ENCODE assay signal across 1 cellular context in the genomic region with DNA sequence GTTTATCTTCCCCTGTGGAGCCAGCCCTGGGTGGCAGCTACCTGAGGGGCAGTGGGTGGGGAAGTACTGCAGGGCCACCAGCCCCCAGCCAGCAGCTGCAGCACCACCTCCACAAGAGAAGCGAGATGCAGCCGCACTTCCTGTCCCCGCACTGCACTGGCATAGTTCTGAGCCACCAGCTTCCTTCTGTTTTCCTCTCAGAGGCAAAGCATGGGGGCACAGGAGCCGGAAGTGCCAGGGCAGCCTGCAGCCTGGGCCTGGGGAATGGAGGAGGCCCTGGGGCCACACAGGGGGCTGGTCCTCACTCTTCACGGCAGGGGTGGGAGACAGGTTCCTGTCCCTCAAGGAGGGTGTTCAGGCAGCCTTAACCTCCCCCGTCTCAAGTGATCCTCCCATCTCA.
TF ChIP-seq lines count a peak whose summit lies in the region.

No MANE protein-coding gene starts in this region.

TF ChIP-seq in GM12878, 131 proteins besides CTCF, POLR2A, EP300 and RAD21:
- no peak for TF ChIP-seq ZNF217 (IDR thresholded peaks at IDR 0.05)
- no peak for TF ChIP-seq MTA2 (IDR thresholded peaks at IDR 0.05; ENCODE audit: low read depth)
- TF ChIP-seq POLR2AphosphoS5 (IDR thresholded peaks at IDR 0.05; ENCODE audit: low read length): 0 out of 2 replicates have a peak, but pooled peaks have one; percentile 8
- TF ChIP-seq, protein P1, sequence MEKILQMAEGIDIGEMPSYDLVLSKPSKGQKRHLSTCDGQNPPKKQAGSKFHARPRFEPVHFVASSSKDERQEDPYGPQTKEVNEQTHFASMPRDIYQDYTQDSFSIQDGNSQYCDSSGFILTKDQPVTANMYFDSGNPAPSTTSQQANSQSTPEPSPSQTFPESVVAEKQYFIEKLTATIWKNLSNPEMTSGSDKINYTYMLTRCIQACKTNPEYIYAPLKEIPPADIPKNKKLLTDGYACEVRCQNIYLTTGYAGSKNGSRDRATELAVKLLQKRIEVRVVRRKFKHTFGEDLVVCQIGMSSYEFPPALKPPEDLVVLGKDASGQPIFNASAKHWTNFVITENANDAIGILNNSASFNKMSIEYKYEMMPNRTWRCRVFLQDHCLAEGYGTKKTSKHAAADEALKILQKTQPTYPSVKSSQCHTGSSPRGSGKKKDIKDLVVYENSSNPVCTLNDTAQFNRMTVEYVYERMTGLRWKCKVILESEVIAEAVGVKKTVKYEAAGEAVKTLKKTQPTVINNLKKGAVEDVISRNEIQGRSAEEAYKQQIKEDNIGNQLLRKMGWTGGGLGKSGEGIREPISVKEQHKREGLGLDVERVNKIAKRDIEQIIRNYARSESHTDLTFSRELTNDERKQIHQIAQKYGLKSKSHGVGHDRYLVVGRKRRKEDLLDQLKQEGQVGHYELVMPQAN (conservative IDR thresholded peaks at IDR 0.05): no peak
- TF ChIP-seq JUNB (IDR thresholded peaks at IDR 0.05): no peak
- TF ChIP-seq, protein P2, sequence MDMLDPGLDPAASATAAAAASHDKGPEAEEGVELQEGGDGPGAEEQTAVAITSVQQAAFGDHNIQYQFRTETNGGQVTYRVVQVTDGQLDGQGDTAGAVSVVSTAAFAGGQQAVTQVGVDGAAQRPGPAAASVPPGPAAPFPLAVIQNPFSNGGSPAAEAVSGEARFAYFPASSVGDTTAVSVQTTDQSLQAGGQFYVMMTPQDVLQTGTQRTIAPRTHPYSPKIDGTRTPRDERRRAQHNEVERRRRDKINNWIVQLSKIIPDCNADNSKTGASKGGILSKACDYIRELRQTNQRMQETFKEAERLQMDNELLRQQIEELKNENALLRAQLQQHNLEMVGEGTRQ (IDR thresholded peaks at IDR 0.05; ENCODE audit: borderline replicate concordance, low read depth, low read length): no peak
- TF ChIP-seq EED (IDR thresholded peaks at IDR 0.05; ENCODE audit: low read depth): peak; percentile 56; the same call in 1 of the 2 replicates
- 0 out of 2 replicates have a peak, but pooled peaks have one; percentile 32 for TF ChIP-seq TCF3 (IDR thresholded peaks at IDR 0.05; ENCODE audit: borderline replicate concordance, insufficient read depth, low read depth, low read length)
- no peak for TF ChIP-seq RBBP5 (conservative IDR thresholded peaks at IDR 0.05)
- TF ChIP-seq, protein P3, sequence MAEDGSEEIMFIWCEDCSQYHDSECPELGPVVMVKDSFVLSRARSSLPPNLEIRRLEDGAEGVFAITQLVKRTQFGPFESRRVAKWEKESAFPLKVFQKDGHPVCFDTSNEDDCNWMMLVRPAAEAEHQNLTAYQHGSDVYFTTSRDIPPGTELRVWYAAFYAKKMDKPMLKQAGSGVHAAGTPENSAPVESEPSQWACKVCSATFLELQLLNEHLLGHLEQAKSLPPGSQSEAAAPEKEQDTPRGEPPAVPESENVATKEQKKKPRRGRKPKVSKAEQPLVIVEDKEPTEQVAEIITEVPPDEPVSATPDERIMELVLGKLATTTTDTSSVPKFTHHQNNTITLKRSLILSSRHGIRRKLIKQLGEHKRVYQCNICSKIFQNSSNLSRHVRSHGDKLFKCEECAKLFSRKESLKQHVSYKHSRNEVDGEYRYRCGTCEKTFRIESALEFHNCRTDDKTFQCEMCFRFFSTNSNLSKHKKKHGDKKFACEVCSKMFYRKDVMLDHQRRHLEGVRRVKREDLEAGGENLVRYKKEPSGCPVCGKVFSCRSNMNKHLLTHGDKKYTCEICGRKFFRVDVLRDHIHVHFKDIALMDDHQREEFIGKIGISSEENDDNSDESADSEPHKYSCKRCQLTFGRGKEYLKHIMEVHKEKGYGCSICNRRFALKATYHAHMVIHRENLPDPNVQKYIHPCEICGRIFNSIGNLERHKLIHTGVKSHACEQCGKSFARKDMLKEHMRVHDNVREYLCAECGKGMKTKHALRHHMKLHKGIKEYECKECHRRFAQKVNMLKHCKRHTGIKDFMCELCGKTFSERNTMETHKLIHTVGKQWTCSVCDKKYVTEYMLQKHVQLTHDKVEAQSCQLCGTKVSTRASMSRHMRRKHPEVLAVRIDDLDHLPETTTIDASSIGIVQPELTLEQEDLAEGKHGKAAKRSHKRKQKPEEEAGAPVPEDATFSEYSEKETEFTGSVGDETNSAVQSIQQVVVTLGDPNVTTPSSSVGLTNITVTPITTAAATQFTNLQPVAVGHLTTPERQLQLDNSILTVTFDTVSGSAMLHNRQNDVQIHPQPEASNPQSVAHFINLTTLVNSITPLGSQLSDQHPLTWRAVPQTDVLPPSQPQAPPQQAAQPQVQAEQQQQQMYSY (CRISPR knock-in tag; IDR thresholded peaks at IDR 0.05): no peak
- TF ChIP-seq SUZ12 (IDR thresholded peaks at IDR 0.05; ENCODE audit: unreplicated experiment): no peak
- TF ChIP-seq IKZF1 (conservative IDR thresholded peaks at IDR 0.05): peak; percentile 51; the same call in 1 of the 2 replicates
- TF ChIP-seq RELA (IDR thresholded peaks at IDR 0.05; ENCODE audit: borderline replicate concordance, partially characterized antibody): no peak
- TF ChIP-seq, protein P4, sequence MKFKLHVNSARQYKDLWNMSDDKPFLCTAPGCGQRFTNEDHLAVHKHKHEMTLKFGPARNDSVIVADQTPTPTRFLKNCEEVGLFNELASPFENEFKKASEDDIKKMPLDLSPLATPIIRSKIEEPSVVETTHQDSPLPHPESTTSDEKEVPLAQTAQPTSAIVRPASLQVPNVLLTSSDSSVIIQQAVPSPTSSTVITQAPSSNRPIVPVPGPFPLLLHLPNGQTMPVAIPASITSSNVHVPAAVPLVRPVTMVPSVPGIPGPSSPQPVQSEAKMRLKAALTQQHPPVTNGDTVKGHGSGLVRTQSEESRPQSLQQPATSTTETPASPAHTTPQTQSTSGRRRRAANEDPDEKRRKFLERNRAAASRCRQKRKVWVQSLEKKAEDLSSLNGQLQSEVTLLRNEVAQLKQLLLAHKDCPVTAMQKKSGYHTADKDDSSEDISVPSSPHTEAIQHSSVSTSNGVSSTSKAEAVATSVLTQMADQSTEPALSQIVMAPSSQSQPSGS (IDR thresholded peaks at IDR 0.05; ENCODE audit: low read length): no peak
- peak in 1 of 2 experiments; percentile 81; a peak in 2 of 4 replicates for TF ChIP-seq ETV6 (conservative IDR thresholded peaks at IDR 0.05 in 1 of 2, IDR thresholded peaks at IDR 0.05 in 1 of 2; ENCODE audit: borderline replicate concordance in 1 of 2, low read depth in 1 of 2)
- no peak for TF ChIP-seq BACH1 (IDR thresholded peaks at IDR 0.05; ENCODE audit: borderline replicate concordance)
